ENCODE assay signal across 8 cellular contexts in genomic region chr3:102004561-102004960, GRCh38.
"Had no signal": no experiment of that assay in that cellular context is flagged by ENCODE, and none has a peak within 500 bp of the region (broad histone marks: within the 10 kb centered on the region; RNA-seq: fewer than 3 reads in every experiment).

No MANE protein-coding gene starts in this region.

- H3K4me3 ChIP-seq: GM23248, HAP-1, K562 had no signal

- FAIRE-seq: HTR-8/SVneo, K562 had no signal

- H2AFZ ChIP-seq: GM23248 had no signal

- DNase-seq: GM23248, GOT3, H7, IMR-90, KG1 had no signal

- H3K4me1 ChIP-seq: HAP-1 had no signal

- H3K27ac ChIP-seq: GM23248 had no signal

- H3K9me3 ChIP-seq: HAP-1 had no signal

- H3K36me3 ChIP-seq: HAP-1 had no signal
